12 cellular contexts compared by ENCODE assay signal in the genomic region with DNA sequence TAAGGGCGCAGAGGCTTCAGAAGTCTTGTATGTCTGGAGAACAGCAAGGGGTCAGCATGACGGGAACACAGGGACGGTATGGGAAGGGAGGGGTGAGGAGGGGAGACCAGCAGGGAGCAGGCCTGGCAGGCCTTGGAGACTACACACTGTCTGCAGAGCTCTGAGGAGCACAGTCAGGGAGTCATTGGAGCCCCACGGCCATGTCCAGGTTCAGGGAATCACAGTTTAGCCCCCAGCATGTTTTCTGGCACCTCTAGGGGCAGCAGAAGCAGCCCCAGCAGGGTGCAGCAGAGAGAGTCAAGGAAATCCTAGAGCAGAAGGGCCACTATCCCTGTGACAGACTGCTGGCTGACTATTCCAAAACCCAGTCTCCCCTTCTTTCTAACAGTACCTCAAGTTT. TPM values are rescaled to one million over a fixed set of nuclear protein-coding genes. Genes with fewer than 3 reads are reported as not detected.
DNase-seq lines count a peak whose midpoint lies in the region; ATAC-seq and TF ChIP-seq lines count a peak whose summit lies in the region.
"Had no signal": no experiment of that assay in that cellular context is flagged by ENCODE, and none has a peak within 500 bp of the region (broad histone marks: within the 10 kb centered on the region; RNA-seq: fewer than 3 reads in every experiment).

No MANE protein-coding gene starts in this region.

- H3K4me2 ChIP-seq in BLaER1 (0 out of 2 replicates have a peak overlapping the region, but pooled peaks have one; percentile 33), PC-3 (ENCODE audit: low read length) (no peak overlapping the region)

- H3K27ac ChIP-seq in BLaER1 = no peak overlapping the region
- H3K27ac ChIP-seq in PC-3 (ENCODE audit: low read length) = no peak overlapping the region
- H3K27ac ChIP-seq in tibial artery = no peak overlapping the region
- H3K27ac ChIP-seq: adrenal gland, spleen had no signal

- H3K36me3 ChIP-seq in BLaER1 (no peaks in the 10 kb centered on the region), PC-3 (ENCODE audit: low read depth, low read length) (no peaks in the 10 kb centered on the region), MG63 (no peaks in the 10 kb centered on the region), tibial artery (no peaks in the 10 kb centered on the region)
- H3K36me3 ChIP-seq: adrenal gland, spleen had no signal

- H3F3A ChIP-seq in PC-3 (ENCODE audit: low read length, unreplicated experiment) = no peaks in the 10 kb centered on the region

- TF ChIP-seq POLR2A in erythroblast (IDR thresholded peaks at IDR 0.05; ENCODE audit: low read length) = no peak

- H3K9me3 ChIP-seq in BLaER1 = peaks cover 21% of the 10 kb centered on the region
- H3K9me3 ChIP-seq in PC-3 (ENCODE audit: low read length) = no peaks in the 10 kb centered on the region
- no peaks in the 10 kb centered on the region for H3K9me3 ChIP-seq in MG63
- H3K9me3 ChIP-seq in tibial artery = no peaks in the 10 kb centered on the region
- H3K9me3 ChIP-seq: adrenal gland had no signal

- CTCF ChIA-PET in PC-3 (lab: Charles Lee) = no interaction called here

- H4K20me1 ChIP-seq in BLaER1 = peaks cover 6% of the 10 kb centered on the region; the same call in 1 of the 2 replicates
- H4K20me1 ChIP-seq in PC-3 (ENCODE audit: low read length) = no peaks in the 10 kb centered on the region

- H3K79me2 ChIP-seq in PC-3 (ENCODE audit: low read length) = no peaks in the 10 kb centered on the region

- peaks cover 47% of the 10 kb centered on the region for H3K4me1 ChIP-seq in BLaER1
- no peaks in the 10 kb centered on the region for H3K4me1 ChIP-seq in PC-3 (ENCODE audit: insufficient read depth, low read length)
- H3K4me1 ChIP-seq in tibial artery = peaks cover 0 to 15% (median 4%) of the 10 kb centered on the region in 4 donors

- H3K9ac ChIP-seq in BLaER1 (no peak overlapping the region), PC-3 (ENCODE audit: low read length) (no peak overlapping the region)

- H3K4me3 ChIP-seq in BLaER1 = no peak overlapping the region
- H3K4me3 ChIP-seq in GM12865 (ENCODE audit: low read depth, low read length) = no peak overlapping the region; the same call in 1 of the 2 replicates
- H3K4me3 ChIP-seq in PC-3 (ENCODE audit: low read length) = no peak overlapping the region
- H3K4me3 ChIP-seq in MG63 = no peak overlapping the region
- no peak overlapping the region for H3K4me3 ChIP-seq in tibial artery
- H3K4me3 ChIP-seq: adrenal gland, spleen had no signal

- DNase-seq in GM12865 (ENCODE audit: low read depth) (peak; percentile 46), PC-3 (no peak), erythroblast (lab: John Stamatoyannopoulos, UW) (peak; percentile 23 to 34), HK-2 (ENCODE audit: unreplicated experiment) (no peak), MG63 (no peak), tibial artery (no peak), DMS79 (lab: John Stamatoyannopoulos, UW) (no peak)
- DNase-seq: adrenal gland, foreskin fibroblast, NCI-H2029, spleen had no signal

- POLR2A ChIA-PET in PC-3 (lab: Charles Lee; ENCODE audit: unreplicated experiment) = no interaction called here

- ATAC-seq in PC-3 = no peak

- no peak overlapping the region for H2AFZ ChIP-seq in PC-3 (ENCODE audit: low read length)

- no TSS peak for BruUV-seq in PC-3 (replicated peaks; lab: Mats Ljungman, UMichigan)

- H3K27me3 ChIP-seq in BLaER1 (peaks cover 9% of the 10 kb centered on the region; the same call in 1 of the 2 replicates), PC-3 (ENCODE audit: low read length) (no peaks in the 10 kb centered on the region), MG63 (peaks cover 27% of the 10 kb centered on the region), tibial artery (peaks cover 0 to 29% of the 10 kb centered on the region in 2 donors)
- H3K27me3 ChIP-seq: adrenal gland had no signal

- peak; percentile 39 for TF ChIP-seq CTCF in GM12865 (IDR thresholded peaks at IDR 0.05; ENCODE audit: insufficient read depth, low read depth, low read length, missing control alignments)
- peak; percentile 41; the same call in 1 of the 2 replicates for TF ChIP-seq CTCF in PC-3 (conservative IDR thresholded peaks at IDR 0.05; ENCODE audit: low read depth, low read length)
- no peak for TF ChIP-seq CTCF in tibial artery (IDR thresholded peaks at IDR 0.05)

- no peaks in the 10 kb centered on the region for H3K9me2 ChIP-seq in PC-3 (replicated peaks; ENCODE audit: low read length)

- intact Hi-C loops in PC-3 (cut with micrococcal nuclease) = no loop called here
- intact Hi-C loops in tibial artery (cut with DNase I; ENCODE audit: low total_unique reads) = no loop called here

RNA-seq across cellular contexts. Expression of a gene that starts 3.2 kb away (rescaled TPM):
- 2.8 and 3.2 TPM in 2 replicates for total RNA-seq in PC-3 (2014; rRNA removed)
- total RNA-seq in MG63 (2014; rRNA removed; shearing (Covaris generic); ENCODE audit: low replicate concordance) = 0.53 TPM in 1 of 2 replicates, not detected in the other

Comparison
In these comparisons a context has a peak if more than half of its experiments do, and no peak if none do; other contexts are left out.
1. DNase-seq: peak in GM12865 (single experiment) and erythroblast (2 of 2); none in PC-3 (single experiment), HK-2 (single experiment), MG63 (single experiment), tibial artery (0 of 2) and DMS79 (single experiment).
2. CTCF ChIP-seq: peak in GM12865 (single experiment) and PC-3 (single experiment); none in tibial artery (0 of 2).